In the genomic region with DNA sequence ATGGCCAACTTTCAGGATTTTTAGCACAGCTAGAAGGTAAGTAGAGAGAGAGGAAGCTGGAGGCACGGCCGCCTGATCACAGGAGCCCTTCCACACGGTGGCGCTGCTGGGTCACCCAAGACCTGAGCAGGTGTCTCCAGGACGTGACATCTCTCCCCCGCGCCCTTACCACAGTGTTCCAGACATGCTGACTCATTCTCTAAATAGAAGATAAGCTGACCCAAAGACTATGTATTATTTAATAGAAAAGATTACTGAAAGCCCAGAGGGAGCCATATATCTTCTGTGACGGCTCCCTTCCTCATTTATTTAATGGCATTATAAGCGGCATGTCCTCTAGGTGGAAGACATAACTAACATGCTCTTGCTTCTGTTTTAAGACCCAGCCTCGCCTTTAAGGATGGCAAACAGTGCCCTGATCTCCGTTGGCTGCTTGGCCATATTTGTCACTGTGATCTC, we compare ENCODE assay signal across 1 cellular context.
TF ChIP-seq lines count a peak whose summit lies in the region.

No MANE protein-coding gene starts in this region.

TF ChIP-seq in HepG2, 621 proteins besides CTCF, POLR2A, EP300 and RAD21 (continued from another document and continues in another):
- TF ChIP-seq, protein P1, sequence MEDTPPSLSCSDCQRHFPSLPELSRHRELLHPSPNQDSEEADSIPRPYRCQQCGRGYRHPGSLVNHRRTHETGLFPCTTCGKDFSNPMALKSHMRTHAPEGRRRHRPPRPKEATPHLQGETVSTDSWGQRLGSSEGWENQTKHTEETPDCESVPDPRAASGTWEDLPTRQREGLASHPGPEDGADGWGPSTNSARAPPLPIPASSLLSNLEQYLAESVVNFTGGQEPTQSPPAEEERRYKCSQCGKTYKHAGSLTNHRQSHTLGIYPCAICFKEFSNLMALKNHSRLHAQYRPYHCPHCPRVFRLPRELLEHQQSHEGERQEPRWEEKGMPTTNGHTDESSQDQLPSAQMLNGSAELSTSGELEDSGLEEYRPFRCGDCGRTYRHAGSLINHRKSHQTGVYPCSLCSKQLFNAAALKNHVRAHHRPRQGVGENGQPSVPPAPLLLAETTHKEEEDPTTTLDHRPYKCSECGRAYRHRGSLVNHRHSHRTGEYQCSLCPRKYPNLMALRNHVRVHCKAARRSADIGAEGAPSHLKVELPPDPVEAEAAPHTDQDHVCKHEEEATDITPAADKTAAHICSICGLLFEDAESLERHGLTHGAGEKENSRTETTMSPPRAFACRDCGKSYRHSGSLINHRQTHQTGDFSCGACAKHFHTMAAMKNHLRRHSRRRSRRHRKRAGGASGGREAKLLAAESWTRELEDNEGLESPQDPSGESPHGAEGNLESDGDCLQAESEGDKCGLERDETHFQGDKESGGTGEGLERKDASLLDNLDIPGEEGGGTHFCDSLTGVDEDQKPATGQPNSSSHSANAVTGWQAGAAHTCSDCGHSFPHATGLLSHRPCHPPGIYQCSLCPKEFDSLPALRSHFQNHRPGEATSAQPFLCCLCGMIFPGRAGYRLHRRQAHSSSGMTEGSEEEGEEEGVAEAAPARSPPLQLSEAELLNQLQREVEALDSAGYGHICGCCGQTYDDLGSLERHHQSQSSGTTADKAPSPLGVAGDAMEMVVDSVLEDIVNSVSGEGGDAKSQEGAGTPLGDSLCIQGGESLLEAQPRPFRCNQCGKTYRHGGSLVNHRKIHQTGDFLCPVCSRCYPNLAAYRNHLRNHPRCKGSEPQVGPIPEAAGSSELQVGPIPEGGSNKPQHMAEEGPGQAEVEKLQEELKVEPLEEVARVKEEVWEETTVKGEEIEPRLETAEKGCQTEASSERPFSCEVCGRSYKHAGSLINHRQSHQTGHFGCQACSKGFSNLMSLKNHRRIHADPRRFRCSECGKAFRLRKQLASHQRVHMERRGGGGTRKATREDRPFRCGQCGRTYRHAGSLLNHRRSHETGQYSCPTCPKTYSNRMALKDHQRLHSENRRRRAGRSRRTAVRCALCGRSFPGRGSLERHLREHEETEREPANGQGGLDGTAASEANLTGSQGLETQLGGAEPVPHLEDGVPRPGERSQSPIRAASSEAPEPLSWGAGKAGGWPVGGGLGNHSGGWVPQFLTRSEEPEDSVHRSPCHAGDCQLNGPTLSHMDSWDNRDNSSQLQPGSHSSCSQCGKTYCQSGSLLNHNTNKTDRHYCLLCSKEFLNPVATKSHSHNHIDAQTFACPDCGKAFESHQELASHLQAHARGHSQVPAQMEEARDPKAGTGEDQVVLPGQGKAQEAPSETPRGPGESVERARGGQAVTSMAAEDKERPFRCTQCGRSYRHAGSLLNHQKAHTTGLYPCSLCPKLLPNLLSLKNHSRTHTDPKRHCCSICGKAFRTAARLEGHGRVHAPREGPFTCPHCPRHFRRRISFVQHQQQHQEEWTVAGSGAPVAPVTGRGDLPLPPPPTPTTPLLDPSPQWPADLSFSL (CRISPR knock-in tag; IDR thresholded peaks at IDR 0.05), result no peak
- no peak for TF ChIP-seq SRF (IDR thresholded peaks at IDR 0.05; ENCODE audit: low read depth, low read length)
- no peak for TF ChIP-seq ETV6 (CRISPR knock-in tag; conservative IDR thresholded peaks at IDR 0.05)
- no peak for TF ChIP-seq ZNF670 (CRISPR knock-in tag; IDR thresholded peaks at IDR 0.05; ENCODE audit: borderline replicate concordance)
- TF ChIP-seq EEA1 (CRISPR knock-in tag; IDR thresholded peaks at IDR 0.05; ENCODE audit: borderline replicate concordance), result no peak
- TF ChIP-seq RFX1 (IDR thresholded peaks at IDR 0.05), result no peak
- TF ChIP-seq ZNF205 (CRISPR knock-in tag; IDR thresholded peaks at IDR 0.05), result no peak
- no peak for TF ChIP-seq KAT7 (CRISPR knock-in tag; IDR thresholded peaks at IDR 0.05; ENCODE audit: borderline replicate concordance)
- no peak for TF ChIP-seq RFX5 (IDR thresholded peaks at IDR 0.05; ENCODE audit: low read depth, low read length)
- no peak for TF ChIP-seq ZBTB8A (CRISPR knock-in tag; IDR thresholded peaks at IDR 0.05; ENCODE audit: borderline replicate concordance, low read depth)
- TF ChIP-seq RFX3 (CRISPR knock-in tag; IDR thresholded peaks at IDR 0.05), result no peak
- TF ChIP-seq HDAC6 (IDR thresholded peaks at IDR 0.05; ENCODE audit: low read depth, low read length), result no peak
- TF ChIP-seq ZSCAN9 (CRISPR knock-in tag; IDR thresholded peaks at IDR 0.05; ENCODE audit: borderline replicate concordance), result no peak
- TF ChIP-seq PAX8 (CRISPR knock-in tag; IDR thresholded peaks at IDR 0.05; ENCODE audit: borderline replicate concordance), result no peak
- no peak for TF ChIP-seq ZNF850 (CRISPR knock-in tag; conservative IDR thresholded peaks at IDR 0.05)
- TF ChIP-seq CHD2 (IDR thresholded peaks at IDR 0.05; ENCODE audit: low read depth, low read length), result no peak
- TF ChIP-seq, protein P2, sequence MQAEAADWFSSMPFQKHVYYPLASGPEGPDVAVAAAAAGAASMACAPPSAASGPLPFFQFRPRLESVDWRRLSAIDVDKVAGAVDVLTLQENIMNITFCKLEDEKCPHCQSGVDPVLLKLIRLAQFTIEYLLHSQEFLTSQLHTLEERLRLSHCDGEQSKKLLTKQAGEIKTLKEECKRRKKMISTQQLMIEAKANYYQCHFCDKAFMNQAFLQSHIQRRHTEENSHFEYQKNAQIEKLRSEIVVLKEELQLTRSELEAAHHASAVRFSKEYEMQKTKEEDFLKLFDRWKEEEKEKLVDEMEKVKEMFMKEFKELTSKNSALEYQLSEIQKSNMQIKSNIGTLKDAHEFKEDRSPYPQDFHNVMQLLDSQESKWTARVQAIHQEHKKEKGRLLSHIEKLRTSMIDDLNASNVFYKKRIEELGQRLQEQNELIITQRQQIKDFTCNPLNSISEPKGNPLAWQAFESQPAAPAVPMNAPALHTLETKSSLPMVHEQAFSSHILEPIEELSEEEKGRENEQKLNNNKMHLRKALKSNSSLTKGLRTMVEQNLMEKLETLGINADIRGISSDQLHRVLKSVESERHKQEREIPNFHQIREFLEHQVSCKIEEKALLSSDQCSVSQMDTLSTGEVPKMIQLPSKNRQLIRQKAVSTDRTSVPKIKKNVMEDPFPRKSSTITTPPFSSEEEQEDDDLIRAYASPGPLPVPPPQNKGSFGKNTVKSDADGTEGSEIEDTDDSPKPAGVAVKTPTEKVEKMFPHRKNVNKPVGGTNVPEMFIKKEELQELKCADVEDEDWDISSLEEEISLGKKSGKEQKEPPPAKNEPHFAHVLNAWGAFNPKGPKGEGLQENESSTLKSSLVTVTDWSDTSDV (CRISPR knock-in tag; IDR thresholded peaks at IDR 0.05), result no peak
- TF ChIP-seq MIER3 (CRISPR knock-in tag; IDR thresholded peaks at IDR 0.05; ENCODE audit: borderline replicate concordance), result peak; percentile 64; the same call in 1 of the 2 replicates
- no peak for TF ChIP-seq NR2F6 (IDR thresholded peaks at IDR 0.05)
- peak; percentile 35; the same call in 1 of the 2 replicates for TF ChIP-seq NR2F6 (CRISPR knock-in tag; IDR thresholded peaks at IDR 0.05)
- TF ChIP-seq, protein P3, sequence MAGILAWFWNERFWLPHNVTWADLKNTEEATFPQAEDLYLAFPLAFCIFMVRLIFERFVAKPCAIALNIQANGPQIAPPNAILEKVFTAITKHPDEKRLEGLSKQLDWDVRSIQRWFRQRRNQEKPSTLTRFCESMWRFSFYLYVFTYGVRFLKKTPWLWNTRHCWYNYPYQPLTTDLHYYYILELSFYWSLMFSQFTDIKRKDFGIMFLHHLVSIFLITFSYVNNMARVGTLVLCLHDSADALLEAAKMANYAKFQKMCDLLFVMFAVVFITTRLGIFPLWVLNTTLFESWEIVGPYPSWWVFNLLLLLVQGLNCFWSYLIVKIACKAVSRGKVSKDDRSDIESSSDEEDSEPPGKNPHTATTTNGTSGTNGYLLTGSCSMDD (CRISPR knock-in tag; IDR thresholded peaks at IDR 0.05), result no peak
- no peak for TF ChIP-seq BRCA1 (CRISPR knock-in tag; IDR thresholded peaks at IDR 0.05)
- no peak for TF ChIP-seq ZNF234 (CRISPR knock-in tag; conservative IDR thresholded peaks at IDR 0.05)
- no peak for TF ChIP-seq ZNF17 (CRISPR knock-in tag; IDR thresholded peaks at IDR 0.05)
- TF ChIP-seq NRL (CRISPR knock-in tag; IDR thresholded peaks at IDR 0.05; ENCODE audit: borderline replicate concordance), result no peak
- TF ChIP-seq FOXA3 (CRISPR knock-in tag; IDR thresholded peaks at IDR 0.05), result peak; percentile 44; the same call in 1 of the 2 replicates
- TF ChIP-seq ZMAT3 (CRISPR knock-in tag; conservative IDR thresholded peaks at IDR 0.05), result no peak
- TF ChIP-seq, protein P4, sequence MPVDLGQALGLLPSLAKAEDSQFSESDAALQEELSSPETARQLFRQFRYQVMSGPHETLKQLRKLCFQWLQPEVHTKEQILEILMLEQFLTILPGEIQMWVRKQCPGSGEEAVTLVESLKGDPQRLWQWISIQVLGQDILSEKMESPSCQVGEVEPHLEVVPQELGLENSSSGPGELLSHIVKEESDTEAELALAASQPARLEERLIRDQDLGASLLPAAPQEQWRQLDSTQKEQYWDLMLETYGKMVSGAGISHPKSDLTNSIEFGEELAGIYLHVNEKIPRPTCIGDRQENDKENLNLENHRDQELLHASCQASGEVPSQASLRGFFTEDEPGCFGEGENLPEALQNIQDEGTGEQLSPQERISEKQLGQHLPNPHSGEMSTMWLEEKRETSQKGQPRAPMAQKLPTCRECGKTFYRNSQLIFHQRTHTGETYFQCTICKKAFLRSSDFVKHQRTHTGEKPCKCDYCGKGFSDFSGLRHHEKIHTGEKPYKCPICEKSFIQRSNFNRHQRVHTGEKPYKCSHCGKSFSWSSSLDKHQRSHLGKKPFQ (CRISPR knock-in tag; IDR thresholded peaks at IDR 0.05; ENCODE audit: insufficient replicate concordance), result no peak
- TF ChIP-seq AKAP8 (CRISPR knock-in tag; IDR thresholded peaks at IDR 0.05), result no peak
- TF ChIP-seq ISL2 (CRISPR knock-in tag; IDR thresholded peaks at IDR 0.05), result peak; percentile 39; the same call in 1 of the 2 replicates
- TF ChIP-seq ZFX (CRISPR knock-in tag; IDR thresholded peaks at IDR 0.05; ENCODE audit: low read depth), result no peak
- no peak for TF ChIP-seq NR3C1 (CRISPR knock-in tag; IDR thresholded peaks at IDR 0.05)
- TF ChIP-seq, protein P5, sequence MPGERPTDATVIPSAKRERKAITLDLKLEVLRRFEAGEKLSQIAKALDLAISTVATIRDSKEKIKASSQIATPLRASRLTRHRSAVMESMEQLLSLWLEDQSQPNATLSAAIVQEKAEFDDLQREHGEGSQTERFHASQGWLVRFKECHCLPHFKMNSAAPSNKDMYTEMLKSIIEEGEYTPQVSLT (CRISPR knock-in tag; IDR thresholded peaks at IDR 0.05; ENCODE audit: borderline replicate concordance, low read depth), result no peak
- TF ChIP-seq CREB1 (IDR thresholded peaks at IDR 0.05), result no peak
- TF ChIP-seq CREB1 (CRISPR knock-in tag; IDR thresholded peaks at IDR 0.05), result peak; percentile 44; the same call in 1 of the 2 replicates
- no peak for TF ChIP-seq HNRNPUL1 (IDR thresholded peaks at IDR 0.05; ENCODE audit: low read depth, low read length)
- no peak for TF ChIP-seq ZNF577 (CRISPR knock-in tag; IDR thresholded peaks at IDR 0.05; ENCODE audit: borderline replicate concordance, low read depth)
- no peak for TF ChIP-seq NFKBIZ (CRISPR knock-in tag; IDR thresholded peaks at IDR 0.05)
- TF ChIP-seq ELF3 (CRISPR knock-in tag; IDR thresholded peaks at IDR 0.05), result no peak
- TF ChIP-seq ZNF160 (CRISPR knock-in tag; IDR thresholded peaks at IDR 0.05), result no peak
- no peak for TF ChIP-seq SCMH1 (CRISPR knock-in tag; IDR thresholded peaks at IDR 0.05; ENCODE audit: borderline replicate concordance)
- 0 out of 2 replicates have a peak, but pooled peaks have one; percentile 40 for TF ChIP-seq RXRA (CRISPR knock-in tag; IDR thresholded peaks at IDR 0.05)
- TF ChIP-seq ZFP36 (IDR thresholded peaks at IDR 0.05; ENCODE audit: borderline replicate concordance, low read depth, low read length, partially characterized antibody), result no peak
- no peak for TF ChIP-seq KDM5A (IDR thresholded peaks at IDR 0.05; ENCODE audit: borderline replicate concordance, low read length)
- TF ChIP-seq, protein P6, sequence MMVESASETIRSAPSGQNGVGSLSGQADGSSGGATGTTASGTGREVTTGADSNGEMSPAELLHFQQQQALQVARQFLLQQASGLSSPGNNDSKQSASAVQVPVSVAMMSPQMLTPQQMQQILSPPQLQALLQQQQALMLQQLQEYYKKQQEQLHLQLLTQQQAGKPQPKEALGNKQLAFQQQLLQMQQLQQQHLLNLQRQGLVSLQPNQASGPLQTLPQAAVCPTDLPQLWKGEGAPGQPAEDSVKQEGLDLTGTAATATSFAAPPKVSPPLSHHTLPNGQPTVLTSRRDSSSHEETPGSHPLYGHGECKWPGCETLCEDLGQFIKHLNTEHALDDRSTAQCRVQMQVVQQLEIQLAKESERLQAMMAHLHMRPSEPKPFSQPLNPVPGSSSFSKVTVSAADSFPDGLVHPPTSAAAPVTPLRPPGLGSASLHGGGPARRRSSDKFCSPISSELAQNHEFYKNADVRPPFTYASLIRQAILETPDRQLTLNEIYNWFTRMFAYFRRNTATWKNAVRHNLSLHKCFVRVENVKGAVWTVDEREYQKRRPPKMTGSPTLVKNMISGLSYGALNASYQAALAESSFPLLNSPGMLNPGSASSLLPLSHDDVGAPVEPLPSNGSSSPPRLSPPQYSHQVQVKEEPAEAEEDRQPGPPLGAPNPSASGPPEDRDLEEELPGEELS (CRISPR knock-in tag; IDR thresholded peaks at IDR 0.05), result peak; percentile 35; the same call in 1 of the 2 replicates
- TF ChIP-seq, protein P7, sequence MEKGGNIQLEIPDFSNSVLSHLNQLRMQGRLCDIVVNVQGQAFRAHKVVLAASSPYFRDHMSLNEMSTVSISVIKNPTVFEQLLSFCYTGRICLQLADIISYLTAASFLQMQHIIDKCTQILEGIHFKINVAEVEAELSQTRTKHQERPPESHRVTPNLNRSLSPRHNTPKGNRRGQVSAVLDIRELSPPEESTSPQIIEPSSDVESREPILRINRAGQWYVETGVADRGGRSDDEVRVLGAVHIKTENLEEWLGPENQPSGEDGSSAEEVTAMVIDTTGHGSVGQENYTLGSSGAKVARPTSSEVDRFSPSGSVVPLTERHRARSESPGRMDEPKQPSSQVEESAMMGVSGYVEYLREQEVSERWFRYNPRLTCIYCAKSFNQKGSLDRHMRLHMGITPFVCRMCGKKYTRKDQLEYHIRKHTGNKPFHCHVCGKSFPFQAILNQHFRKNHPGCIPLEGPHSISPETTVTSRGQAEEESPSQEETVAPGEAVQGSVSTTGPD (CRISPR knock-in tag; IDR thresholded peaks at IDR 0.05), result no peak
- no peak for TF ChIP-seq CCAR2 (optimal IDR thresholded peaks at IDR 0.05; ENCODE audit: low read depth, low read length)
- TF ChIP-seq CENPT (CRISPR knock-in tag; IDR thresholded peaks at IDR 0.05; ENCODE audit: low read depth), result no peak
- no peak for TF ChIP-seq ZFAT (CRISPR knock-in tag; conservative IDR thresholded peaks at IDR 0.05)
- no peak for TF ChIP-seq SNAPC2 (CRISPR knock-in tag; IDR thresholded peaks at IDR 0.05)
- TF ChIP-seq, protein P8, sequence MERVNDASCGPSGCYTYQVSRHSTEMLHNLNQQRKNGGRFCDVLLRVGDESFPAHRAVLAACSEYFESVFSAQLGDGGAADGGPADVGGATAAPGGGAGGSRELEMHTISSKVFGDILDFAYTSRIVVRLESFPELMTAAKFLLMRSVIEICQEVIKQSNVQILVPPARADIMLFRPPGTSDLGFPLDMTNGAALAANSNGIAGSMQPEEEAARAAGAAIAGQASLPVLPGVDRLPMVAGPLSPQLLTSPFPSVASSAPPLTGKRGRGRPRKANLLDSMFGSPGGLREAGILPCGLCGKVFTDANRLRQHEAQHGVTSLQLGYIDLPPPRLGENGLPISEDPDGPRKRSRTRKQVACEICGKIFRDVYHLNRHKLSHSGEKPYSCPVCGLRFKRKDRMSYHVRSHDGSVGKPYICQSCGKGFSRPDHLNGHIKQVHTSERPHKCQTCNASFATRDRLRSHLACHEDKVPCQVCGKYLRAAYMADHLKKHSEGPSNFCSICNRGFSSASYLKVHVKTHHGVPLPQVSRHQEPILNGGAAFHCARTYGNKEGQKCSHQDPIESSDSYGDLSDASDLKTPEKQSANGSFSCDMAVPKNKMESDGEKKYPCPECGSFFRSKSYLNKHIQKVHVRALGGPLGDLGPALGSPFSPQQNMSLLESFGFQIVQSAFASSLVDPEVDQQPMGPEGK (CRISPR knock-in tag; IDR thresholded peaks at IDR 0.05), result no peak
- no peak; the same call in 1 of the 2 replicates for TF ChIP-seq CBX5 (CRISPR knock-in tag; IDR thresholded peaks at IDR 0.05; ENCODE audit: borderline replicate concordance)
